17 cellular contexts compared by ENCODE assay signal in genomic region chr2:71672640-71673401, GRCh38.
DNase-seq lines count a peak whose midpoint lies in the region; TF ChIP-seq lines count a peak whose summit lies in the region.
"Had no signal": no experiment of that assay in that cellular context is flagged by ENCODE, and none has a peak within 500 bp of the region (broad histone marks: within the 10 kb centered on the region; RNA-seq: fewer than 3 reads in every experiment).

No MANE protein-coding gene starts in this region.

- peak; percentile 8 for DNase-seq in 8988T
- DNase-seq in GM13976 (ENCODE audit: low spot score), result peak; percentile 10
- DNase-seq in left kidney (ENCODE audit: low read depth, low spot score), result peak; percentile 48
- peak; percentile 69 for DNase-seq in posterior vena cava (ENCODE audit: low spot score)
- no peak for DNase-seq in SK-N-DZ (ENCODE audit: low spot score)
- DNase-seq in NCI-H2107 treated with DMSO at 0.1 percent for 48 hours (lab: John Stamatoyannopoulos, UW; ENCODE audit: unreplicated experiment), result no peak
- no peak for DNase-seq in HT-29 (ENCODE audit: low spot score)
- DNase-seq: activated CD4-positive, alpha-beta T cell treated with anti-CD3 and anti-CD28 coated beads, Interleukin-2, amount 50 U/mL, for 4 hours; CD4-positive, CD25-positive, alpha-beta regulatory T cell; effector memory CD4-positive, alpha-beta T cell; foreskin fibroblast; left lung; midbrain; natural killer cell; NCI-H1048; NCI-H2029; T-helper 9 cell had no signal

- intact Hi-C loops in posterior vena cava (cut with DNase I), result no loop called here

- in situ Hi-C loops in GM13976 (cut with MboI; ENCODE audit: low sequenced_read_pairs, unreplicated experiment), result no loop called here

- no peak for TF ChIP-seq CTCF in GM13976 (IDR thresholded peaks at IDR 0.05; ENCODE audit: borderline replicate concordance, control extremely low read depth, extremely low read depth, insufficient read depth, missing control alignments)

Comparison
In these comparisons a context has a peak if more than half of its experiments do, and no peak if none do; other contexts are left out.
1. DNase-seq: peak in 8988T (single experiment), GM13976 (single experiment), left kidney (single experiment) and posterior vena cava (single experiment); none in SK-N-DZ (single experiment), NCI-H2107 treated with DMSO at 0.1 percent for 48 hours (single experiment) and HT-29 (single experiment).